22 cellular contexts compared by ENCODE assay signal in the genomic region with DNA sequence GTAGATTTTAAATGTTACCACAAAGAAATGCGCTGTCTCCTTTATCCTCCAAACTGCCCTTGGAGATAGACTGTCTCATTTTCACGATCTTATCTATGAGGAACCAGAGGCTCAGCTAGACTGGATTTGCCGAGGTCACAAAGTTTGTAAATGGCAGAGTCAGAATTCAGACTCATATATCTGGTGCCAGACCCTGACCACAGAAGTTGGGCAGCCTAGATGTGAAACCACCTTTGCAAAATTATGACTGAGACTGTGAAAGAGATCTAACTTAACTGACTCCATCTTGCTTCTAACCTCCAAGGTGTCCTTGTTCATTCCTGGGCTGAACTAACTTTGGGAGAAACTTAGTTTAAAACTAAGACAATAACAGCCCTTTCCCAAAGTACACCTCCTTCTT. TPM values are rescaled to one million over a fixed set of nuclear protein-coding genes. Genes with fewer than 3 reads are reported as not detected.
A peak's percentile ranks its signal among the peaks of the same experiment; 100 is the strongest.
DNase-seq lines count a peak whose midpoint lies in the region; ATAC-seq, FAIRE-seq and TF ChIP-seq lines count a peak whose summit lies in the region.
"Had no signal": no experiment of that assay in that cellular context is flagged by ENCODE, and none has a peak within 500 bp of the region (broad histone marks: within the 10 kb centered on the region; RNA-seq: fewer than 3 reads in every experiment).

No MANE protein-coding gene starts in this region.

- DNase-seq in CD8-positive, alpha-beta memory T cell, result no peak
- DNase-seq in GM19239 (ENCODE audit: insufficient read length, low spot score), result no peak
- no peak for DNase-seq in GM13977 (ENCODE audit: low spot score)
- no peak for DNase-seq in activated CD4-positive, alpha-beta T cell treated with anti-CD3 and anti-CD28 coated beads, Interleukin-2, amount 10 ng/mL, durations not matched to agents 7 days and 5 days
- DNase-seq in effector memory CD4-positive, alpha-beta T cell, result no peak
- DNase-seq: activated CD8-positive, alpha-beta memory T cell treated with anti-CD3 and anti-CD28 coated beads for 24 hours; activated gamma-delta T cell treated with Interleukin-2 at 50 U/mL for 16 hours; DMS153; NCI-H2081 treated with DMSO at 0.1 percent for 48 hours; NCI-H69 had no signal

- CTCF ChIA-PET in CD8-positive, alpha-beta memory T cell (lab: Charles Lee), result no interaction called here
- CTCF ChIA-PET in activated CD4-positive, alpha-beta T cell treated with anti-CD3 and anti-CD28 coated beads, Interleukin-2, amount 10 ng/mL, durations not matched to agents 7 days and 5 days (lab: Charles Lee), result interaction anchor here (0.7 kb wide), 1 partner anchor 9 kb away, joined by 3 read pairs; no protein-coding TSS in a partner anchor

- no peak overlapping the region for H3K4me2 ChIP-seq in OCI-LY3 (ENCODE audit: low read length)
- H3K4me2 ChIP-seq: GM23338, neural progenitor cell had no signal

- H3K9me3 Mint-ChIP-seq in CD8-positive, alpha-beta memory T cell, result no peaks in the 10 kb centered on the region
- no peaks in the 10 kb centered on the region for H3K9me3 Mint-ChIP-seq in dendritic cell treated with granulocyte-macrophage colony-stimulating factor and Interleukin-4, amounts not matched to agents 40 ng/mL and 50 ng/mL, for 4 days
- no peaks in the 10 kb centered on the region for H3K9me3 Mint-ChIP-seq in activated CD4-positive, alpha-beta T cell treated with anti-CD3 and anti-CD28 coated beads, Interleukin-2, amount 10 ng/mL, durations not matched to agents 7 days and 5 days
- H3K9me3 Mint-ChIP-seq: GM23338 had no signal

- no peaks in the 10 kb centered on the region for H3K36me3 ChIP-seq in CD8-positive, alpha-beta memory T cell (ENCODE audit: insufficient read depth, low read length)
- peaks cover 26% of the 10 kb centered on the region for H3K36me3 ChIP-seq in OCI-LY3 (replicated peaks; ENCODE audit: low read depth, low read length)
- H3K36me3 ChIP-seq in effector memory CD4-positive, alpha-beta T cell (ENCODE audit: control insufficient read depth, insufficient read depth, low read length), result no peaks in the 10 kb centered on the region
- H3K36me3 ChIP-seq: neural progenitor cell had no signal

- H3K36me3 Mint-ChIP-seq in CD8-positive, alpha-beta memory T cell, result no peaks in the 10 kb centered on the region
- H3K36me3 Mint-ChIP-seq in dendritic cell treated with granulocyte-macrophage colony-stimulating factor and Interleukin-4, amounts not matched to agents 40 ng/mL and 50 ng/mL, for 4 days (ENCODE audit: low read depth), result no peaks in the 10 kb centered on the region
- no peaks in the 10 kb centered on the region for H3K36me3 Mint-ChIP-seq in activated CD4-positive, alpha-beta T cell treated with anti-CD3 and anti-CD28 coated beads, Interleukin-2, amount 10 ng/mL, durations not matched to agents 7 days and 5 days (ENCODE audit: low read depth)
- H3K36me3 Mint-ChIP-seq: neural progenitor cell had no signal

- POLR2A ChIA-PET in CD8-positive, alpha-beta memory T cell (lab: Charles Lee), result no interaction called here
- POLR2A ChIA-PET in activated CD4-positive, alpha-beta T cell treated with anti-CD3 and anti-CD28 coated beads, Interleukin-2, amount 10 ng/mL, durations not matched to agents 7 days and 5 days (lab: Charles Lee), result no interaction called here

- peak; percentile 61 for FAIRE-seq in GM19239 (lab: Jason Lieb, UNC)
- FAIRE-seq: astrocyte, HTR-8/SVneo had no signal

- peaks cover 7 to 15% of the 10 kb centered on the region in 2 donors for H3K27me3 Mint-ChIP-seq in CD8-positive, alpha-beta memory T cell
- peaks cover 39% of the 10 kb centered on the region for H3K27me3 Mint-ChIP-seq in dendritic cell treated with granulocyte-macrophage colony-stimulating factor and Interleukin-4, amounts not matched to agents 40 ng/mL and 50 ng/mL, for 4 days
- H3K27me3 Mint-ChIP-seq in activated CD4-positive, alpha-beta T cell treated with anti-CD3 and anti-CD28 coated beads, Interleukin-2, amount 10 ng/mL, durations not matched to agents 7 days and 5 days, result peaks cover 42% of the 10 kb centered on the region

- no peak overlapping the region for H3K4me3 ChIP-seq in CD8-positive, alpha-beta memory T cell (ENCODE audit: low read length)
- no peak overlapping the region for H3K4me3 ChIP-seq in OCI-LY3 (ENCODE audit: low read length)
- no peak overlapping the region for H3K4me3 ChIP-seq in effector memory CD4-positive, alpha-beta T cell (ENCODE audit: insufficient read depth, low read depth, low read length, poor library complexity, severe bottlenecking)
- H3K4me3 ChIP-seq: coronary artery, GM23338, neural progenitor cell had no signal

- H3K9ac ChIP-seq in OCI-LY3 (ENCODE audit: low read length), result no peak overlapping the region
- H3K9ac ChIP-seq: neural progenitor cell had no signal

- H2AFZ ChIP-seq in OCI-LY3 (ENCODE audit: low read depth, low read length), result no peak overlapping the region
- H2AFZ ChIP-seq: GM23338, neural progenitor cell had no signal

- no peaks in the 10 kb centered on the region for H3K9me3 ChIP-seq in CD8-positive, alpha-beta memory T cell (ENCODE audit: low read length)
- no peaks in the 10 kb centered on the region for H3K9me3 ChIP-seq in OCI-LY3 (ENCODE audit: insufficient read depth, low read length)
- H3K9me3 ChIP-seq in effector memory CD4-positive, alpha-beta T cell (ENCODE audit: control insufficient read depth, low read length), result no peaks in the 10 kb centered on the region

- no peak for TF ChIP-seq CTCF in OCI-LY3 (IDR thresholded peaks at IDR 0.05; ENCODE audit: low read depth, low read length)
- no peak for TF ChIP-seq CTCF in GM13977 (IDR thresholded peaks at IDR 0.05; ENCODE audit: extremely low read depth, insufficient read depth, missing control alignments)

- intact Hi-C loops in dendritic cell treated with granulocyte-macrophage colony-stimulating factor and Interleukin-4, amounts not matched to agents 40 ng/mL and 50 ng/mL, for 4 days (cut with micrococcal nuclease), result no loop called here

- peak overlapping the region in 5 of 8 donors; percentile 8 to 74 (median 39) for H3K27ac Mint-ChIP-seq in CD8-positive, alpha-beta memory T cell
- peak overlapping the region; percentile 53 for H3K27ac Mint-ChIP-seq in dendritic cell treated with granulocyte-macrophage colony-stimulating factor and Interleukin-4, amounts not matched to agents 40 ng/mL and 50 ng/mL, for 4 days
- H3K27ac Mint-ChIP-seq in activated CD4-positive, alpha-beta T cell treated with anti-CD3 and anti-CD28 coated beads, Interleukin-2, amount 10 ng/mL, durations not matched to agents 7 days and 5 days, result no peak overlapping the region
- H3K27ac Mint-ChIP-seq: GM23338, neural progenitor cell had no signal

- H3K79me2 ChIP-seq in OCI-LY3 (ENCODE audit: low read length), result peaks cover 85% of the 10 kb centered on the region

- H3K27ac ChIP-seq in CD8-positive, alpha-beta memory T cell (ENCODE audit: low read depth, low read length), result no peak overlapping the region
- peak overlapping the region; percentile 26 for H3K27ac ChIP-seq in OCI-LY3 (ENCODE audit: low read length)
- H3K27ac ChIP-seq in effector memory CD4-positive, alpha-beta T cell (ENCODE audit: insufficient read depth, low read length, poor library complexity, severe bottlenecking), result no peak overlapping the region
- H3K27ac ChIP-seq: coronary artery, epithelial cell of prostate, neural progenitor cell, RWPE1 had no signal

- peaks cover 27 to 31% (median 31%) of the 10 kb centered on the region in 3 donors for H3K4me1 Mint-ChIP-seq in CD8-positive, alpha-beta memory T cell
- H3K4me1 Mint-ChIP-seq in dendritic cell treated with granulocyte-macrophage colony-stimulating factor and Interleukin-4, amounts not matched to agents 40 ng/mL and 50 ng/mL, for 4 days (ENCODE audit: low read depth), result peaks cover 53% of the 10 kb centered on the region
- peaks cover 17% of the 10 kb centered on the region for H3K4me1 Mint-ChIP-seq in activated CD4-positive, alpha-beta T cell treated with anti-CD3 and anti-CD28 coated beads, Interleukin-2, amount 10 ng/mL, durations not matched to agents 7 days and 5 days

- peaks cover 23% of the 10 kb centered on the region; the same call in 1 of the 2 replicates for H4K20me1 ChIP-seq in OCI-LY3 (ENCODE audit: insufficient read depth, low read length)

- peaks cover 16% of the 10 kb centered on the region for H3K4me1 ChIP-seq in CD8-positive, alpha-beta memory T cell (ENCODE audit: insufficient read depth, low read length)
- H3K4me1 ChIP-seq in OCI-LY3 (ENCODE audit: low read length), result peaks cover 45% of the 10 kb centered on the region
- no peaks in the 10 kb centered on the region for H3K4me1 ChIP-seq in effector memory CD4-positive, alpha-beta T cell (ENCODE audit: control insufficient read depth, insufficient read depth, low read length, poor library complexity, severe bottlenecking)
- H3K4me1 ChIP-seq: neural progenitor cell had no signal

- no peak for ATAC-seq in HG03571 (IDR thresholded peaks at IDR 0.05; ENCODE audit: unreplicated experiment)
- ATAC-seq: GM23338 had no signal

- H3K4me3 Mint-ChIP-seq in CD8-positive, alpha-beta memory T cell, result peak overlapping the region in 3 of 7 donors; percentile 20 to 54 (median 41)
- no peak overlapping the region for H3K4me3 Mint-ChIP-seq in dendritic cell treated with granulocyte-macrophage colony-stimulating factor and Interleukin-4, amounts not matched to agents 40 ng/mL and 50 ng/mL, for 4 days
- H3K4me3 Mint-ChIP-seq in activated CD4-positive, alpha-beta T cell treated with anti-CD3 and anti-CD28 coated beads, Interleukin-2, amount 10 ng/mL, durations not matched to agents 7 days and 5 days, result no peak overlapping the region
- H3K4me3 Mint-ChIP-seq: GM23338, neural progenitor cell had no signal

- H3K27me3 ChIP-seq in CD8-positive, alpha-beta memory T cell (ENCODE audit: insufficient read depth, low read length, poor library complexity, severe bottlenecking), result no peaks in the 10 kb centered on the region
- H3K27me3 ChIP-seq in OCI-LY3 (ENCODE audit: low read depth, low read length), result no peaks in the 10 kb centered on the region
- H3K27me3 ChIP-seq in effector memory CD4-positive, alpha-beta T cell (replicated peaks; ENCODE audit: control insufficient read depth, insufficient read depth, low read length, poor library complexity, severe bottlenecking), result no peaks in the 10 kb centered on the region

- in situ Hi-C loops in GM13977 (cut with MboI; ENCODE audit: low pct_unique_long_range_greater_than_20kb, low sequenced_read_pairs, unreplicated experiment), result no loop called here

RNA-seq across cellular contexts. Expression of a gene that starts 14.1 kb away (rescaled TPM):
- total RNA-seq in CD8-positive, alpha-beta memory T cell, result under 1 TPM; 0.18 to 0.20 TPM
- polyA plus RNA-seq in CD8-positive, alpha-beta memory T cell, result 5.3 TPM
- total RNA-seq in activated CD4-positive, alpha-beta T cell treated with anti-CD3 and anti-CD28 coated beads, Interleukin-2, amount 10 ng/mL, durations not matched to agents 7 days and 5 days, result under 1 TPM; 0.04 to 0.07 TPM
- total RNA-seq: astrocyte, GM23338, lung microvascular endothelial cell, MCF 10A had no signal
- polyA plus RNA-seq: GM23338 had no signal

RNA-seq across cellular contexts. Expression of a gene that starts 31.0 kb away (rescaled TPM):
- total RNA-seq in CD8-positive, alpha-beta memory T cell, result 10 to 100 TPM; 14.1 to 15.7 TPM
- 17.2 TPM for polyA plus RNA-seq in CD8-positive, alpha-beta memory T cell
- 1 to 10 TPM; 5.8 to 6.1 TPM for total RNA-seq in activated CD4-positive, alpha-beta T cell treated with anti-CD3 and anti-CD28 coated beads, Interleukin-2, amount 10 ng/mL, durations not matched to agents 7 days and 5 days
